Comparison of ENCODE assay signal across 10 cellular contexts in the genomic region with DNA sequence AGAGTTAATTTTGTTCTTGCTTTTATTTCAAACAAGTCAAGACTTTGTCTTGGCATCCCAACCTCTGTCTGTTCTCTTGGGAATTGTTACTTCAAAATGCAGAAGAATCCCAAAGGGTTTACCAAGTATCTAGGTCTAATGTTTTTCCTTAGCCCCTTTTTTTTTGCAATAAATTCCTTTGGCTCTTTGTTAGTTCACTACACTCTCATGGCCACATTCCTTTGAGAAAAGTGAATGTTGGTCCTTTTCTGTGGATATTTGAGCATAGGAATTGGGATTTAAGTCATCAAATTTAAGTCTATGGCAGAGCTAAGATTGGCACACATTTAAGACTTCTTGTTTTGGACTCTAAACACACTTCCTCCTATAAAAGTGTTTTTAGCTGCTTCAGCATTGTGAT. TPM values are rescaled to one million over a fixed set of nuclear protein-coding genes. Genes with fewer than 3 reads are reported as not detected.
DNase-seq lines count a peak whose midpoint lies in the region; ATAC-seq and TF ChIP-seq lines count a peak whose summit lies in the region.
"Had no signal": no experiment of that assay in that cellular context is flagged by ENCODE, and none has a peak within 500 bp of the region (broad histone marks: within the 10 kb centered on the region; RNA-seq: fewer than 3 reads in every experiment).

No MANE protein-coding gene starts in this region.

- CTCF ChIA-PET in CD8-positive, alpha-beta memory T cell (lab: Charles Lee) = no interaction called here

- no peaks in the 10 kb centered on the region for H3K27me3 Mint-ChIP-seq in CD8-positive, alpha-beta memory T cell
- H3K27me3 Mint-ChIP-seq in chondrocyte (ENCODE audit: low read depth) = no peaks in the 10 kb centered on the region
- H3K27me3 Mint-ChIP-seq in natural killer cell treated with Interleukin-12 subunit alpha and Interleukin-12 subunit beta and Interleukin-15 and Interleukin-18, amount 100 ng/mL, for 72 hours = no peaks in the 10 kb centered on the region

- peaks cover 34% of the 10 kb centered on the region for H3K4me1 ChIP-seq in CD8-positive, alpha-beta memory T cell (ENCODE audit: insufficient read depth, low read length)
- H3K4me1 ChIP-seq in left lung = peaks cover 24 to 56% of the 10 kb centered on the region in 2 donors
- H3K4me1 ChIP-seq in heart left ventricle = peaks cover 3 to 41% (median 34%) of the 10 kb centered on the region in 12 donors

- H3K27ac Mint-ChIP-seq in CD8-positive, alpha-beta memory T cell = peak overlapping the region in 6 of 8 donors; percentile 11 to 98 (median 96)
- peak overlapping the region; percentile 96 for H3K27ac Mint-ChIP-seq in chondrocyte (ENCODE audit: unreplicated experiment)
- peak overlapping the region; percentile 92 to 95 for H3K27ac Mint-ChIP-seq in natural killer cell treated with Interleukin-12 subunit alpha and Interleukin-12 subunit beta and Interleukin-15 and Interleukin-18, amount 100 ng/mL, for 72 hours

- peak overlapping the region; percentile 40 to 99 (median 96) for H3K4me3 Mint-ChIP-seq in CD8-positive, alpha-beta memory T cell
- peak overlapping the region; percentile 93 for H3K4me3 Mint-ChIP-seq in chondrocyte (ENCODE audit: unreplicated experiment)
- peak overlapping the region; percentile 99 for H3K4me3 Mint-ChIP-seq in natural killer cell treated with Interleukin-12 subunit alpha and Interleukin-12 subunit beta and Interleukin-15 and Interleukin-18, amount 100 ng/mL, for 72 hours

- no peak for DNase-seq in CD8-positive, alpha-beta memory T cell
- no peak for DNase-seq in chondrocyte (ENCODE audit: low spot score)
- DNase-seq in natural killer cell treated with Interleukin-12 subunit alpha and Interleukin-12 subunit beta and Interleukin-15 and Interleukin-18, amount 100 ng/mL, for 72 hours (ENCODE audit: low spot score) = no peak
- no peak for DNase-seq in MV-4-11 (lab: John Stamatoyannopoulos, UW)
- no peak for DNase-seq in left lung
- DNase-seq in HuH-7.5 (ENCODE audit: low spot score) = no peak
- DNase-seq in heart left ventricle = no peak
- DNase-seq: pancreas, stomach had no signal

- H3K27ac ChIP-seq in CD8-positive, alpha-beta memory T cell (ENCODE audit: low read depth, low read length) = no peak overlapping the region
- H3K27ac ChIP-seq in KOPT-K1 (ENCODE audit: low read depth, low read length, poor library complexity, severe bottlenecking) (peak overlapping the region; percentile 91), left lung (peak overlapping the region in 1 of 2 donors; percentile 96), heart left ventricle (peak overlapping the region in 1 of 12 donors; percentile 97)

- peaks cover 45 to 71% (median 71%) of the 10 kb centered on the region in 3 donors for H3K4me1 Mint-ChIP-seq in CD8-positive, alpha-beta memory T cell
- peaks cover 48% of the 10 kb centered on the region for H3K4me1 Mint-ChIP-seq in chondrocyte (ENCODE audit: low read depth)
- peaks cover 45 to 47% of the 10 kb centered on the region in 2 donors for H3K4me1 Mint-ChIP-seq in natural killer cell treated with Interleukin-12 subunit alpha and Interleukin-12 subunit beta and Interleukin-15 and Interleukin-18, amount 100 ng/mL, for 72 hours (ENCODE audit: low read depth in 2 of 2)

- H3K36me3 ChIP-seq in CD8-positive, alpha-beta memory T cell (ENCODE audit: insufficient read depth, low read length) = no peaks in the 10 kb centered on the region
- H3K36me3 ChIP-seq in KOPT-K1 (ENCODE audit: insufficient read depth, low read length) = peaks cover 38% of the 10 kb centered on the region
- peaks cover 0 to 32% of the 10 kb centered on the region in 2 donors for H3K36me3 ChIP-seq in left lung
- peaks cover 0 to 33% (median 25%) of the 10 kb centered on the region in 9 donors for H3K36me3 ChIP-seq in heart left ventricle
- H3K36me3 ChIP-seq: pancreas had no signal

- peaks cover 0 to 53% (median 3%) of the 10 kb centered on the region in 3 donors for H3K36me3 Mint-ChIP-seq in CD8-positive, alpha-beta memory T cell
- peaks cover 7% of the 10 kb centered on the region for H3K36me3 Mint-ChIP-seq in chondrocyte (ENCODE audit: low read depth)
- H3K36me3 Mint-ChIP-seq in natural killer cell treated with Interleukin-12 subunit alpha and Interleukin-12 subunit beta and Interleukin-15 and Interleukin-18, amount 100 ng/mL, for 72 hours = no peaks in the 10 kb centered on the region

- TF ChIP-seq POLR2A in heart left ventricle (IDR thresholded peaks at IDR 0.05) = no peak

- no peak for ATAC-seq in natural killer cell treated with Interleukin-12 subunit alpha and Interleukin-12 subunit beta and Interleukin-15 and Interleukin-18, amount 100 ng/mL, for 72 hours
- no peak for ATAC-seq in left lung
- no peak for ATAC-seq in heart left ventricle
- ATAC-seq: pancreas had no signal

- intact Hi-C loops in left lung (cut with DNase I) (no loop called here), heart left ventricle (cut with DNase I) (loop anchor here in 2 of 10 donors (5.0 kb wide), 2 partner anchors 181 to 639 kb away; a partner anchor contains a TSS)

- no peak for TF ChIP-seq CTCF in chondrocyte (IDR thresholded peaks at IDR 0.05)
- no peak for TF ChIP-seq CTCF in left lung (IDR thresholded peaks at IDR 0.05)
- TF ChIP-seq CTCF in heart left ventricle (IDR thresholded peaks at IDR 0.05) = no peak

- POLR2A ChIA-PET in CD8-positive, alpha-beta memory T cell (lab: Charles Lee) = interaction anchor here (0.6 to 3.7 kb wide), 2 partner anchors 25 to 93 kb away, joined by 7 to 23 read pairs; a partner anchor contains a TSS

- H3K9me3 Mint-ChIP-seq in CD8-positive, alpha-beta memory T cell = no peaks in the 10 kb centered on the region
- H3K9me3 Mint-ChIP-seq in chondrocyte (ENCODE audit: low read depth) = no peaks in the 10 kb centered on the region
- H3K9me3 Mint-ChIP-seq in natural killer cell treated with Interleukin-12 subunit alpha and Interleukin-12 subunit beta and Interleukin-15 and Interleukin-18, amount 100 ng/mL, for 72 hours = no peaks in the 10 kb centered on the region

- H3K4me3 ChIP-seq in CD8-positive, alpha-beta memory T cell (ENCODE audit: low read length) = no peak overlapping the region
- H3K4me3 ChIP-seq in left lung (peak overlapping the region in 1 of 2 donors; percentile 99), heart left ventricle (peak overlapping the region in 5 of 12 donors; percentile 15 to 97 (median 70))

- no peaks in the 10 kb centered on the region for H3K27me3 ChIP-seq in CD8-positive, alpha-beta memory T cell (ENCODE audit: insufficient read depth, low read length, poor library complexity, severe bottlenecking)
- H3K27me3 ChIP-seq in left lung (no peaks in the 10 kb centered on the region), heart left ventricle (no peaks in the 10 kb centered on the region)
- H3K27me3 ChIP-seq: pancreas, stomach had no signal

- no peaks in the 10 kb centered on the region for H3K9me3 ChIP-seq in CD8-positive, alpha-beta memory T cell (ENCODE audit: low read length)
- H3K9me3 ChIP-seq in KOPT-K1 (ENCODE audit: insufficient read depth, low read length, poor library complexity, severe bottlenecking) = no peaks in the 10 kb centered on the region
- H3K9me3 ChIP-seq in left lung = no peaks in the 10 kb centered on the region
- H3K9me3 ChIP-seq in heart left ventricle = no peaks in the 10 kb centered on the region
- H3K9me3 ChIP-seq: pancreas, stomach had no signal

RNA-seq across cellular contexts. Expression of a gene that starts 1.8 kb away (rescaled TPM):
- total RNA-seq in CD8-positive, alpha-beta memory T cell = 10 to 100 TPM; 31.8 to 32.4 TPM
- 55.0 TPM for polyA plus RNA-seq in CD8-positive, alpha-beta memory T cell
- 51.1 to 59.2 TPM (median 54.5 TPM) in 3 replicates for total RNA-seq in chondrocyte
- total RNA-seq in natural killer cell treated with Interleukin-12 subunit alpha and Interleukin-12 subunit beta and Interleukin-15 and Interleukin-18, amount 100 ng/mL, for 72 hours = 10 to 100 TPM; 24.2 to 29.9 TPM
- 10 to 100 TPM; 35.6 to 45.5 TPM for total RNA-seq in left lung
- total RNA-seq in heart left ventricle = 10 to 100 TPM; 28.9 to 44.2 (median 33.1) TPM
- polyA plus RNA-seq in heart left ventricle = 10 to 100 TPM; 25.4 to 48.2 TPM

RNA-seq across cellular contexts. Expression of a gene that starts 2.9 kb away (rescaled TPM):
- 10 to 100 TPM; 29.9 to 34.7 TPM for total RNA-seq in CD8-positive, alpha-beta memory T cell
- polyA plus RNA-seq in CD8-positive, alpha-beta memory T cell = 86.5 TPM
- total RNA-seq in chondrocyte (47.5 to 55.0 TPM (median 54.8 TPM) in 3 replicates), left lung (10 to 100 TPM; 43.5 to 52.3 TPM), heart left ventricle (10 to 100 TPM; 19.9 to 42.9 (median 26.2) TPM)
- 10 to 100 TPM; 32.0 to 50.2 TPM for total RNA-seq in natural killer cell treated with Interleukin-12 subunit alpha and Interleukin-12 subunit beta and Interleukin-15 and Interleukin-18, amount 100 ng/mL, for 72 hours
- polyA plus RNA-seq in heart left ventricle = 10 to 100 TPM in 1 of 2 donors, 1 to 10 TPM in 1; 7.7 to 33.5 TPM

RNA-seq across cellular contexts. Expression of a gene that starts 24.3 kb away (rescaled TPM):
- total RNA-seq in CD8-positive, alpha-beta memory T cell = 10 to 100 TPM; 16.4 to 18.1 TPM
- 38.8 TPM for polyA plus RNA-seq in CD8-positive, alpha-beta memory T cell
- total RNA-seq in chondrocyte (10.6 to 10.9 TPM (median 10.6 TPM) in 3 replicates), left lung (1 to 10 TPM; 7.2 to 8.6 TPM), heart left ventricle (1 to 10 TPM; 2.4 to 7.1 (median 4.2) TPM)
- total RNA-seq in natural killer cell treated with Interleukin-12 subunit alpha and Interleukin-12 subunit beta and Interleukin-15 and Interleukin-18, amount 100 ng/mL, for 72 hours = 10 to 100 TPM; 17.6 to 27.8 TPM
- polyA plus RNA-seq in heart left ventricle = 10 to 100 TPM in 1 of 2 donors, 1 to 10 TPM in 1; 2.8 to 10.3 TPM
